Comparison of ENCODE assay signal across 1 cellular context in the genomic region with DNA sequence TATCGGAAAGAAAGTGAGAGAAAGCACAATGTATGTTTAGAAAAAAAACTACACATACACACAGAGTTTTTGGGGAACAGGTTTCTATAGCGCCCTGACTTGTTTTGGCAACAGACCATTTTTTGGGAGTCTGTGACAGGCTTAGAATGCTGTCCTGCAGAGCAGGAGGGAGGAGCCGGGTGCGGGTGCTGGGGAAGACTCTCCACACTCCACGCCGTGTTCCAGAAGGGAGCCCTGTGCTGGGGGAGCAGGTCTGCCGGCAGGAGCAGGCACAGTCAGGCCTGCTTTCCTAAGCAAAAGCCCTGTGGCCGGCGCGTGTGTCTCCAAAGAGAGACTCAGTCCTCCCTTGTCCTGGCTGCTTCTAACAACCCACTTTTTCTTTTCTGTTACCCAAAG.
TF ChIP-seq lines count a peak whose summit lies in the region.

No MANE protein-coding gene starts in this region.

TF ChIP-seq in GM23338, 12 proteins besides CTCF, POLR2A, EP300 and RAD21 (continued from another document):
- TF ChIP-seq, protein P1, sequence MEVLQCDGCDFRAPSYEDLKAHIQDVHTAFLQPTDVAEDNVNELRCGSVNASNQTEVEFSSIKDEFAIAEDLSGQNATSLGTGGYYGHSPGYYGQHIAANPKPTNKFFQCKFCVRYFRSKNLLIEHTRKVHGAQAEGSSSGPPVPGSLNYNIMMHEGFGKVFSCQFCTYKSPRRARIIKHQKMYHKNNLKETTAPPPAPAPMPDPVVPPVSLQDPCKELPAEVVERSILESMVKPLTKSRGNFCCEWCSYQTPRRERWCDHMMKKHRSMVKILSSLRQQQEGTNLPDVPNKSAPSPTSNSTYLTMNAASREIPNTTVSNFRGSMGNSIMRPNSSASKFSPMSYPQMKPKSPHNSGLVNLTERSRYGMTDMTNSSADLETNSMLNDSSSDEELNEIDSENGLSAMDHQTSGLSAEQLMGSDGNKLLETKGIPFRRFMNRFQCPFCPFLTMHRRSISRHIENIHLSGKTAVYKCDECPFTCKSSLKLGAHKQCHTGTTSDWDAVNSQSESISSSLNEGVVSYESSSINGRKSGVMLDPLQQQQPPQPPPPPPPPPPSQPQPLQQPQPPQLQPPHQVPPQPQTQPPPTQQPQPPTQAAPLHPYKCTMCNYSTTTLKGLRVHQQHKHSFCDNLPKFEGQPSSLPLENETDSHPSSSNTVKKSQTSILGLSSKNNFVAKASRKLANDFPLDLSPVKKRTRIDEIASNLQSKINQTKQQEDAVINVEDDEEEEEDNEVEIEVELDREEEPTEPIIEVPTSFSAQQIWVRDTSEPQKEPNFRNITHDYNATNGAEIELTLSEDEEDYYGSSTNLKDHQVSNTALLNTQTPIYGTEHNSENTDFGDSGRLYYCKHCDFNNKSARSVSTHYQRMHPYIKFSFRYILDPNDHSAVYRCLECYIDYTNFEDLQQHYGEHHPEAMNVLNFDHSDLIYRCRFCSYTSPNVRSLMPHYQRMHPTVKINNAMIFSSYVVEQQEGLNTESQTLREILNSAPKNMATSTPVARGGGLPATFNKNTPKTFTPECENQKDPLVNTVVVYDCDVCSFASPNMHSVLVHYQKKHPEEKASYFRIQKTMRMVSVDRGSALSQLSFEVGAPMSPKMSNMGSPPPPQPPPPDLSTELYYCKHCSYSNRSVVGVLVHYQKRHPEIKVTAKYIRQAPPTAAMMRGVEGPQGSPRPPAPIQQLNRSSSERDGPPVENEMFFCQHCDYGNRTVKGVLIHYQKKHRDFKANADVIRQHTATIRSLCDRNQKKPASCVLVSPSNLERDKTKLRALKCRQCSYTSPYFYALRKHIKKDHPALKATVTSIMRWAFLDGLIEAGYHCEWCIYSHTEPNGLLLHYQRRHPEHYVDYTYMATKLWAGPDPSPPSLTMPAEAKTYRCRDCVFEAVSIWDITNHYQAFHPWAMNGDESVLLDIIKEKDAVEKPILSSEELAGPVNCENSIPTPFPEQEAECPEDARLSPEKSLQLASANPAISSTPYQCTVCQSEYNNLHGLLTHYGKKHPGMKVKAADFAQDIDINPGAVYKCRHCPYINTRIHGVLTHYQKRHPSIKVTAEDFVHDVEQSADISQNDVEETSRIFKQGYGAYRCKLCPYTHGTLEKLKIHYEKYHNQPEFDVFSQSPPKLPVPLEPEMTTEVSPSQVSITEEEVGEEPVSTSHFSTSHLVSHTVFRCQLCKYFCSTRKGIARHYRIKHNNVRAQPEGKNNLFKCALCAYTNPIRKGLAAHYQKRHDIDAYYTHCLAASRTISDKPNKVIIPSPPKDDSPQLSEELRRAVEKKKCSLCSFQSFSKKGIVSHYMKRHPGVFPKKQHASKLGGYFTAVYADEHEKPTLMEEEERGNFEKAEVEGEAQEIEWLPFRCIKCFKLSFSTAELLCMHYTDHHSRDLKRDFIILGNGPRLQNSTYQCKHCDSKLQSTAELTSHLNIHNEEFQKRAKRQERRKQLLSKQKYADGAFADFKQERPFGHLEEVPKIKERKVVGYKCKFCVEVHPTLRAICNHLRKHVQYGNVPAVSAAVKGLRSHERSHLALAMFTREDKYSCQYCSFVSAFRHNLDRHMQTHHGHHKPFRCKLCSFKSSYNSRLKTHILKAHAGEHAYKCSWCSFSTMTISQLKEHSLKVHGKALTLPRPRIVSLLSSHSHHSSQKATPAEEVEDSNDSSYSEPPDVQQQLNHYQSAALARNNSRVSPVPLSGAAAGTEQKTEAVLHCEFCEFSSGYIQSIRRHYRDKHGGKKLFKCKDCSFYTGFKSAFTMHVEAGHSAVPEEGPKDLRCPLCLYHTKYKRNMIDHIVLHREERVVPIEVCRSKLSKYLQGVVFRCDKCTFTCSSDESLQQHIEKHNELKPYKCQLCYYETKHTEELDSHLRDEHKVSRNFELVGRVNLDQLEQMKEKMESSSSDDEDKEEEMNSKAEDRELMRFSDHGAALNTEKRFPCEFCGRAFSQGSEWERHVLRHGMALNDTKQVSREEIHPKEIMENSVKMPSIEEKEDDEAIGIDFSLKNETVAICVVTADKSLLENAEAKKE (CRISPR knock-in tag; IDR thresholded peaks at IDR 0.05): no peak
- TF ChIP-seq EZH2 (IDR thresholded peaks at IDR 0.05; ENCODE audit: low read depth, unreplicated experiment) (no peak), STAT1 (IDR thresholded peaks at IDR 0.05; ENCODE audit: unreplicated experiment) (no peak)
